In the genomic region with DNA sequence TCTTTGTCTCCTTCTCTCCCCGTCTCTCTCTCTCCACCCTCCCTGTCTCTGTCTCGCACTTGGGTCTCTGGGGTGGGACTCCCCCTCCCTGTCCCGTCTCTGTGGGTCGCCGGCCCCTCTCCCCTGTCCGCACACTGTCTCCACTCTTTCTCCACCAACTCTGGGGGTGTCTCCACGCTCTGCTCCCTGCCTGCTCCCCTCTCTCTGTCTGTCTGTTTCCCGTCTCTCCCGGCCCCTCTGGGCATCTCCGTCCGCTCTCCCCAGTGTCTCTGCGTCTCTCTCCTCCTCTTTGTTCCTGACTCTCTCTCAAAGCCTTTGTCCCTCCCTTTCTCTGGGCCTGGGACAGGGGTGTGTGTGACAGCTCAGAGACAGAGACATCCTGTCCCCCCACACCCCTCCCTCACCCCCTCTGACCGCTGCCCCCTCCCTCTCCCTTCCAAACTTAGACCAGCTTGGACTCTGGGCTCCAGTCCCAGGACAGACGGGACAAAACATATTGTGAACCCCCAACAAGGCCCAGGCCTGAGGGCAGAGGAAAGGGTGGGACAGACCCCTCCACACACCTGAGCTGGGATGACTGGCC, we compare ENCODE assay signal across 10 cellular contexts. TPM values are rescaled to one million over a fixed set of nuclear protein-coding genes. Genes with fewer than 3 reads are reported as not detected.
A peak's percentile ranks its signal among the peaks of the same experiment; 100 is the strongest.
DNase-seq lines count a peak whose midpoint lies in the region; ATAC-seq and TF ChIP-seq lines count a peak whose summit lies in the region.
"Had no signal": no experiment of that assay in that cellular context is flagged by ENCODE, and none has a peak within 500 bp of the region (broad histone marks: within the 10 kb centered on the region; RNA-seq: fewer than 3 reads in every experiment).

No MANE protein-coding gene starts in this region.

- no peak overlapping the region for H3K4me2 ChIP-seq in IMR-90 (ENCODE audit: low read depth, low read length)

- H2AK9ac ChIP-seq in IMR-90 (replicated peaks; ENCODE audit: low read depth, low read length, poor library complexity): peak overlapping the region; percentile 78

- in situ Hi-C loops in IMR-90 (cut with MboI; ENCODE audit: low sequenced_read_pairs): no loop called here

- peak overlapping the region; percentile 82 for H2AFZ ChIP-seq in IMR-90 (replicated peaks; ENCODE audit: low read length, poor library complexity)

- BruUV-seq in IMR-90 (replicated peaks; lab: Mats Ljungman, UMichigan): no TSS peak

- H3K23ac ChIP-seq in IMR-90 (ENCODE audit: low read depth, low read length): peak overlapping the region; percentile 49; the same call in 1 of the 2 replicates

- peak overlapping the region; percentile 96; the same call in 2 of the 3 replicates for H2BK15ac ChIP-seq in IMR-90 (ENCODE audit: low read depth, low read length)

- peaks cover 25% of the 10 kb centered on the region for H3K4me1 Mint-ChIP-seq in neural crest cell

- no peak overlapping the region; the same call in 1 of the 2 replicates for H3K27ac ChIP-seq in IMR-90 (ENCODE audit: insufficient read depth, low read length)
- no peak overlapping the region for H3K27ac ChIP-seq in left lung

- H2AK5ac ChIP-seq in IMR-90 (ENCODE audit: low read depth, low read length): peak overlapping the region; percentile 93

- peaks cover 11% of the 10 kb centered on the region for H3K27me3 Mint-ChIP-seq in neural crest cell (ENCODE audit: low read depth)

- peaks cover 4% of the 10 kb centered on the region for H3K9me3 Mint-ChIP-seq in neural crest cell

- peak overlapping the region; percentile 80 for H2BK120ac ChIP-seq in IMR-90 (ENCODE audit: low read depth, low read length)

- H3K18ac ChIP-seq in IMR-90 (ENCODE audit: low read depth, low read length): no peak overlapping the region; the same call in 1 of the 2 replicates

- POLR2A ChIA-PET in IMR-90 (lab: Charles Lee; ENCODE audit: unreplicated experiment): no interaction called here

- H3K27ac Mint-ChIP-seq in neural crest cell (ENCODE audit: unreplicated experiment): peak overlapping the region; percentile 62

- H2BK5ac ChIP-seq in IMR-90 (ENCODE audit: low read depth, low read length, poor library complexity, severe bottlenecking): no peak overlapping the region

- peak overlapping the region; percentile 69 for H3K14ac ChIP-seq in IMR-90 (replicated peaks; ENCODE audit: low read depth, low read length)

- CTCF ChIA-PET in IMR-90 (lab: Yijun Ruan, JAX): interaction anchor here (0.6 kb wide), 1 partner anchor 11 kb away, joined by 3 read pairs; no protein-coding TSS in a partner anchor

- H4K8ac ChIP-seq in IMR-90 (ENCODE audit: low read depth in 2 of 2, low read length in 2 of 2): peak overlapping the region; percentile 15 to 47; a peak in 3 of 4 replicates

- H3K36me3 Mint-ChIP-seq in neural crest cell (ENCODE audit: low read depth): no peaks in the 10 kb centered on the region

- peak overlapping the region; percentile 80 for H4K91ac ChIP-seq in IMR-90 (ENCODE audit: insufficient read depth, low read depth, low read length)

- H3K36me3 ChIP-seq in IMR-90 (ENCODE audit: control insufficient read depth, insufficient read depth, low read length) (no peaks in the 10 kb centered on the region), left lung (no peaks in the 10 kb centered on the region)

- no peak for TF ChIP-seq POLR2A in IMR-90 (IDR thresholded peaks at IDR 0.05; ENCODE audit: low read depth, low read length)

- no peak overlapping the region for H3K4me3 Mint-ChIP-seq in neural crest cell

- no peak overlapping the region for H3K56ac ChIP-seq in IMR-90 (ENCODE audit: extremely low read depth, insufficient read depth, low read length)

- H3K27me3 ChIP-seq in IMR-90 (ENCODE audit: control insufficient read depth, insufficient read depth, low read length) (no peaks in the 10 kb centered on the region), left lung (peaks cover 0 to 44% of the 10 kb centered on the region in 2 donors)
- H3K27me3 ChIP-seq: testis had no signal

- H2BK20ac ChIP-seq in IMR-90 (ENCODE audit: low read depth, low read length): peak overlapping the region; percentile 76

- H3K9me3 ChIP-seq in IMR-90 (ENCODE audit: control insufficient read depth, insufficient read depth, low read length) (no peaks in the 10 kb centered on the region; the same call in 1 of the 2 replicates), left lung (no peaks in the 10 kb centered on the region)
- H3K9me3 ChIP-seq: testis had no signal

- intact Hi-C loops in IMR-90 (cut with micrococcal nuclease): no loop called here
- intact Hi-C loops in left lung (cut with DNase I): no loop called here

- no peak for TF ChIP-seq CTCF in IMR-90 (conservative IDR thresholded peaks at IDR 0.05; ENCODE audit: low read depth, low read length)
- TF ChIP-seq CTCF in neural crest cell (conservative IDR thresholded peaks at IDR 0.05): no peak
- no peak for TF ChIP-seq CTCF in left lung (IDR thresholded peaks at IDR 0.05)

- ATAC-seq in IMR-90 (ENCODE audit: low read depth): no peak
- no peak for ATAC-seq in left lung

- H3K4me3 ChIP-seq in IMR-90 (ENCODE audit: insufficient read depth, low read depth, low read length) (no peak overlapping the region), left lung (no peak overlapping the region)
- H3K4me3 ChIP-seq: testis had no signal

- peak overlapping the region; percentile 84 for H3K4ac ChIP-seq in IMR-90 (ENCODE audit: low read depth, low read length)

- H3K4me1 ChIP-seq in IMR-90 (ENCODE audit: control insufficient read depth, insufficient read depth, low read length): peaks cover 26% of the 10 kb centered on the region
- H3K4me1 ChIP-seq in left lung: peaks cover 0 to 24% of the 10 kb centered on the region in 2 donors
- H3K4me1 ChIP-seq: testis had no signal

- dilution Hi-C loops in IMR-90 (cut with HindIII; ENCODE audit: low sequenced_read_pairs, unreplicated experiment): no loop called here

- 32% methylated on average over 5 of the region's 14 CpGs; no CpG with 5 or more reads in 1 of the 2 experiments for WGBS in IMR-90 (ENCODE audit: extremely low coverage in 2 of 2, insufficient read length in 1 of 2), 2 experiments

- no peaks in the 10 kb centered on the region for H4K20me1 ChIP-seq in IMR-90 (ENCODE audit: insufficient read depth, low read length)

- H3K9me1 ChIP-seq in IMR-90 (ENCODE audit: insufficient read depth, low read length): peaks cover 6% of the 10 kb centered on the region; the same call in 1 of the 2 replicates

- no peak overlapping the region for H4K5ac ChIP-seq in IMR-90 (ENCODE audit: low read depth, low read length)

- TF ChIP-seq RAD21 in IMR-90 (IDR thresholded peaks at IDR 0.05; ENCODE audit: low read length): no peak

- 0 out of 2 replicates have a peak overlapping the region, but pooled peaks have one; percentile 1 for H3K9ac ChIP-seq in IMR-90 (ENCODE audit: low read depth, low read length)

- no peaks in the 10 kb centered on the region for H3K79me1 ChIP-seq in IMR-90 (ENCODE audit: low read depth in 1 of 2, low read length in 2 of 2)

- DNase-seq in IMR-90 (no peak), neural crest cell (ENCODE audit: low read depth, low spot score) (no peak), left lung (no peak), UCSD-AML1 (lab: John Stamatoyannopoulos, UW; ENCODE audit: unreplicated experiment) (no peak)
- DNase-seq: activated T-cell treated with anti-CD3 and anti-CD28 coated beads for 4 hours, C1 segment of cervical spinal cord, kidney, testis had no signal

TF ChIP-seq in IMR-90, 13 proteins besides CTCF, POLR2A, EP300 and RAD21 (continues in another document):
- TF ChIP-seq BHLHE40 (IDR thresholded peaks at IDR 0.05; ENCODE audit: low read depth, low read length) (no peak), FOS (IDR thresholded peaks at IDR 0.05; ENCODE audit: low read depth, low read length) (no peak), NFE2L2 (IDR thresholded peaks at IDR 0.05; ENCODE audit: low read depth, low read length) (no peak), MAFK (IDR thresholded peaks at IDR 0.05; ENCODE audit: low read depth, low read length) (no peak)
- TF ChIP-seq, protein P1, sequence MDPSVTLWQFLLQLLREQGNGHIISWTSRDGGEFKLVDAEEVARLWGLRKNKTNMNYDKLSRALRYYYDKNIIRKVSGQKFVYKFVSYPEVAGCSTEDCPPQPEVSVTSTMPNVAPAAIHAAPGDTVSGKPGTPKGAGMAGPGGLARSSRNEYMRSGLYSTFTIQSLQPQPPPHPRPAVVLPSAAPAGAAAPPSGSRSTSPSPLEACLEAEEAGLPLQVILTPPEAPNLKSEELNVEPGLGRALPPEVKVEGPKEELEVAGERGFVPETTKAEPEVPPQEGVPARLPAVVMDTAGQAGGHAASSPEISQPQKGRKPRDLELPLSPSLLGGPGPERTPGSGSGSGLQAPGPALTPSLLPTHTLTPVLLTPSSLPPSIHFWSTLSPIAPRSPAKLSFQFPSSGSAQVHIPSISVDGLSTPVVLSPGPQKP (IDR thresholded peaks at IDR 0.05; ENCODE audit: borderline replicate concordance, low read depth, low read length): no peak

RNA-seq across cellular contexts. Expression of a gene that starts 0.7 kb away (rescaled TPM):
- total RNA-seq in IMR-90 (2012; rRNA removed) (0.18 TPM in 1 of 2 replicates, not detected in the other), neural crest cell (0.39 and 0.68 TPM in 2 replicates), left lung (under 1 TPM; 0.26 to 0.50 TPM)
- 0.05 and 0.16 TPM in 2 replicates for polyA plus RNA-seq in IMR-90 (2012; rRNA removed)
- 0.08 TPM in 1 of 2 replicates, not detected in the other for polyA plus RNA-seq in IMR-90 (2012; cell fraction: cytosol; rRNA removed)
- 0.15 and 0.35 TPM in 2 replicates for polyA plus RNA-seq in IMR-90 (2012; cell fraction: nucleus; rRNA removed; ENCODE audit: low replicate concordance)
- total RNA-seq: osteocyte had no signal

RNA-seq across cellular contexts. Expression of a gene that starts 9.1 kb away (rescaled TPM):
- total RNA-seq in IMR-90 (2012; rRNA removed): not detected in 2 replicates
- 0.30 and 0.48 TPM in 2 replicates for polyA plus RNA-seq in IMR-90 (2012; rRNA removed)
- 0.47 TPM in 1 of 2 replicates, not detected in the other for polyA plus RNA-seq in IMR-90 (2012; cell fraction: cytosol; rRNA removed)
- 3.7 and 5.3 TPM in 2 replicates for polyA plus RNA-seq in IMR-90 (2012; cell fraction: nucleus; rRNA removed; ENCODE audit: low replicate concordance)
- not detected in 2 replicates for total RNA-seq in neural crest cell
- total RNA-seq in left lung: not detected
- total RNA-seq: kidney, osteocyte had no signal
- polyA plus RNA-seq: esophagus had no signal

RNA-seq across cellular contexts. Expression of a gene that starts 34.6 kb away (rescaled TPM):
- total RNA-seq in IMR-90 (2012; rRNA removed): 0.54 and 0.83 TPM in 2 replicates
- 9.0 and 10.7 TPM in 2 replicates for polyA plus RNA-seq in IMR-90 (2012; rRNA removed)
- 4.6 and 9.6 TPM in 2 replicates for polyA plus RNA-seq in IMR-90 (2012; cell fraction: cytosol; rRNA removed)
- polyA plus RNA-seq in IMR-90 (2012; cell fraction: nucleus; rRNA removed; ENCODE audit: low replicate concordance): 19.0 and 30.7 TPM in 2 replicates
- 28.2 and 29.1 TPM in 2 replicates for total RNA-seq in neural crest cell
- 10 to 100 TPM; 12.8 to 14.7 TPM for total RNA-seq in left lung

RNA-seq across cellular contexts. Expression of a gene that starts 53.3 kb away (rescaled TPM):
- total RNA-seq in IMR-90 (2012; rRNA removed): 0.83 and 1.3 TPM in 2 replicates
- 5.5 and 5.9 TPM in 2 replicates for polyA plus RNA-seq in IMR-90 (2012; rRNA removed)
- polyA plus RNA-seq in IMR-90 (2012; cell fraction: cytosol; rRNA removed): 3.6 and 5.0 TPM in 2 replicates
- 12.9 and 19.2 TPM in 2 replicates for polyA plus RNA-seq in IMR-90 (2012; cell fraction: nucleus; rRNA removed; ENCODE audit: low replicate concordance)
- 31.6 and 31.8 TPM in 2 replicates for total RNA-seq in neural crest cell
- total RNA-seq in left lung: 10 to 100 TPM; 11.0 to 14.4 TPM

RNA-seq across cellular contexts. Expression of a gene that starts 54.1 kb away (rescaled TPM):
- total RNA-seq in IMR-90 (2012; rRNA removed) (2.3 and 2.8 TPM in 2 replicates), neural crest cell (6.1 and 6.7 TPM in 2 replicates), left lung (10 to 100 TPM; 22.3 to 22.4 TPM)
- polyA plus RNA-seq in IMR-90 (2012; rRNA removed): 6.6 and 8.0 TPM in 2 replicates
- 6.2 and 14.1 TPM in 2 replicates for polyA plus RNA-seq in IMR-90 (2012; cell fraction: cytosol; rRNA removed)
- polyA plus RNA-seq in IMR-90 (2012; cell fraction: nucleus; rRNA removed; ENCODE audit: low replicate concordance): 4.0 and 9.8 TPM in 2 replicates
